Comparison of ENCODE assay signal across 8 cellular contexts in the genomic region with DNA sequence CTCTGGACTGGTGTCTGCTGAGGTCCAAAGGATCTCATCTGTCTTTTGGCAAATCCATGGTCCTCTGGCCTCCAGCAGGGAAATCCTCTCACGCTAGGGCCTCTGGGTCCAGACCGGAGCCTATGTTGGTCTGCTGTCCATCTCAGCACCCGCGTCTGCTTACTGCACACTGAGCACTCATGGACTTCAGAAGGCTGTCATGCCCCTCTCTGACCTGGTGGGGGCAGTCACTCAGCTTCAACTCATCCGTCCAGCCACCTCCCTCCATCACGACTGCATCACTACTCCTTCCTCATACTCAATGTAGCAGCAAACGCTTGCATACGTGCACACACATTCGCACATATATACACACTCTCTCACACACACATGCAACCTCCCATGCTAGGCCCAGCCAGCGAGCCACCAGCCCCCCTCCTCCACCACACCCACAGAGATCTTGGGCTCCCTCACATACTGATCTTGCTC. TPM values are rescaled to one million over a fixed set of nuclear protein-coding genes. Genes with fewer than 3 reads are reported as not detected.
DNase-seq lines count a peak whose midpoint lies in the region; ATAC-seq and TF ChIP-seq lines count a peak whose summit lies in the region.

No MANE protein-coding gene starts in this region.

- peak; percentile 97 for ATAC-seq in GM18861 (IDR thresholded peaks at IDR 0.05; ENCODE audit: unreplicated experiment)
- ATAC-seq in HG02938 (IDR thresholded peaks at IDR 0.05; ENCODE audit: unreplicated experiment): peak; percentile 94
- ATAC-seq in activated naive CD4-positive, alpha-beta T cell treated with anti-CD3 and anti-CD28 coated beads, Interleukin-2, amount 50 U/mL, for 72 hours: peak; percentile 83 to 85
- ATAC-seq in right lobe of liver: peak; percentile 42 to 68 (median 58)

- no peaks in the 10 kb centered on the region for H3K36me3 Mint-ChIP-seq in activated naive CD4-positive, alpha-beta T cell treated with anti-CD3 and anti-CD28 coated beads, Interleukin-2, amount 50 U/mL, for 72 hours

- intact Hi-C loops in right lobe of liver (cut with DNase I): no loop called here

- H3K27ac ChIP-seq in C4-2B (no peak overlapping the region), right lobe of liver (no peak overlapping the region)

- no peaks in the 10 kb centered on the region for H3K9me3 ChIP-seq in NT2/D1 (ENCODE audit: insufficient read depth, low read length)
- H3K9me3 ChIP-seq in right lobe of liver: no peaks in the 10 kb centered on the region

- DNase-seq in NT2/D1 (ENCODE audit: low read depth, low spot score) (peak; percentile 22), right lobe of liver (no peak), NCI-H226 (no peak), NCI-H2029 (lab: John Stamatoyannopoulos, UW) (no peak)
- DNase-seq in activated naive CD4-positive, alpha-beta T cell treated with anti-CD3 and anti-CD28 coated beads, Interleukin-2, amount 50 U/mL, for 72 hours (ENCODE audit: low spot score in 2 of 2): peak in 1 of 2 donors; percentile 55

- H3K36me3 ChIP-seq in NT2/D1 (ENCODE audit: insufficient read depth, insufficient read length, low read length): no peaks in the 10 kb centered on the region
- H3K36me3 ChIP-seq in right lobe of liver: no peaks in the 10 kb centered on the region

- no peaks in the 10 kb centered on the region for H3K9me3 Mint-ChIP-seq in activated naive CD4-positive, alpha-beta T cell treated with anti-CD3 and anti-CD28 coated beads, Interleukin-2, amount 50 U/mL, for 72 hours

- WGBS in right lobe of liver (ENCODE audit: insufficient coverage, low coverage, low lambda C conversion rate, missing lambda C conversion rate): 61% methylated on average over 5 of the region's 10 CpGs

- H3K4me3 ChIP-seq in NT2/D1 (ENCODE audit: insufficient read length, low read depth): no peak overlapping the region
- H3K4me3 ChIP-seq in right lobe of liver: no peak overlapping the region

- no peak overlapping the region for H3K9ac ChIP-seq in NT2/D1 (ENCODE audit: insufficient read length, low read depth)

- peak; percentile 20; the same call in 1 of the 2 replicates for TF ChIP-seq CTCF in C4-2B (conservative IDR thresholded peaks at IDR 0.05)
- TF ChIP-seq CTCF in right lobe of liver (IDR thresholded peaks at IDR 0.05): peak in 2 of 4 donors; percentile 20 to 31

- no peak for TF ChIP-seq POLR2A in right lobe of liver (IDR thresholded peaks at IDR 0.05)

- H3K4me1 ChIP-seq in NT2/D1 (ENCODE audit: insufficient read depth, insufficient read length) (no peaks in the 10 kb centered on the region), right lobe of liver (no peaks in the 10 kb centered on the region)

- H3K27ac Mint-ChIP-seq in activated naive CD4-positive, alpha-beta T cell treated with anti-CD3 and anti-CD28 coated beads, Interleukin-2, amount 50 U/mL, for 72 hours: peak overlapping the region in 1 of 2 donors; percentile 9

- H3K27me3 ChIP-seq in NT2/D1 (ENCODE audit: insufficient read depth, insufficient read length) (no peaks in the 10 kb centered on the region), right lobe of liver (no peaks in the 10 kb centered on the region)

RNA-seq across cellular contexts. Expression of a gene that starts 33.3 kb away (rescaled TPM):
- total RNA-seq in activated naive CD4-positive, alpha-beta T cell treated with anti-CD3 and anti-CD28 coated beads, Interleukin-2, amount 50 U/mL, for 72 hours: under 1 TPM; 0.14 to 0.29 TPM
- 1 to 10 TPM in 1 of 6 experiments, under 1 TPM in 5; 0.20 to 1.2 (median 0.56) TPM for total RNA-seq in right lobe of liver
